ENCODE assay signal across 16 cellular contexts in genomic region chr22:19405652-19406051, GRCh38. TPM values are rescaled to one million over a fixed set of nuclear protein-coding genes. Genes with fewer than 3 reads are reported as not detected.
DNase-seq lines count a peak whose midpoint lies in the region; ATAC-seq and TF ChIP-seq lines count a peak whose summit lies in the region.
"Had no signal": no experiment of that assay in that cellular context is flagged by ENCODE, and none has a peak within 500 bp of the region (broad histone marks: within the 10 kb centered on the region; RNA-seq: fewer than 3 reads in every experiment).

No MANE protein-coding gene starts in this region.

- H3K36me3 ChIP-seq in right lobe of liver: peaks cover 3 to 57% (median 23%) of the 10 kb centered on the region in 4 donors

- no peaks in the 10 kb centered on the region for H3K27me3 ChIP-seq in right lobe of liver

- intact Hi-C loops in activated CD4-positive, alpha-beta memory T cell treated with anti-CD3 and anti-CD28 coated beads for 36 hours (cut with micrococcal nuclease): no loop called here
- intact Hi-C loops in right lobe of liver (cut with DNase I): no loop called here

- H3K27ac ChIP-seq in right lobe of liver: peak overlapping the region in 1 of 3 donors; percentile 48
- H3K27ac ChIP-seq: 22Rv1, A549, C4-2B, GM23248 had no signal

- no peak for DNase-seq in activated CD4-positive, alpha-beta memory T cell treated with anti-CD3 and anti-CD28 coated beads for 36 hours
- DNase-seq in activated CD4-positive, alpha-beta memory T cell treated with anti-CD3 and anti-CD28 coated beads, Interleukin-2, amount 10 ng/mL, durations not matched to agents 7 days and 5 days: no peak
- no peak for DNase-seq in immature natural killer cell
- no peak for DNase-seq in right lobe of liver
- no peak for DNase-seq in NCI-H2171 (lab: John Stamatoyannopoulos, UW)
- DNase-seq: AML-193; Caco-2; CD4-positive, alpha-beta T cell; GM23248 had no signal

- POLR2A ChIA-PET in activated CD4-positive, alpha-beta memory T cell treated with anti-CD3 and anti-CD28 coated beads for 36 hours (lab: Charles Lee): no interaction called here
- POLR2A ChIA-PET in activated CD4-positive, alpha-beta memory T cell treated with anti-CD3 and anti-CD28 coated beads, Interleukin-2, amount 10 ng/mL, durations not matched to agents 7 days and 5 days (lab: Charles Lee): interaction anchor here (1.0 to 1.3 kb wide), 2 partner anchors 15 to 17 kb away, joined by 3 read pairs; no protein-coding TSS in a partner anchor

- WGBS in right lobe of liver (ENCODE audit: insufficient coverage, low coverage, low lambda C conversion rate, missing lambda C conversion rate): 80% methylated on average over 2 of the region's 8 CpGs

- no peak for TF ChIP-seq POLR2A in right lobe of liver (IDR thresholded peaks at IDR 0.05)

- H3K9me3 Mint-ChIP-seq in activated CD4-positive, alpha-beta memory T cell treated with anti-CD3 and anti-CD28 coated beads for 36 hours: no peaks in the 10 kb centered on the region
- no peaks in the 10 kb centered on the region for H3K9me3 Mint-ChIP-seq in activated CD4-positive, alpha-beta memory T cell treated with anti-CD3 and anti-CD28 coated beads, Interleukin-2, amount 10 ng/mL, durations not matched to agents 7 days and 5 days
- no peaks in the 10 kb centered on the region for H3K9me3 Mint-ChIP-seq in immature natural killer cell
- H3K9me3 Mint-ChIP-seq: CD4-positive, alpha-beta T cell; IgD-negative memory B cell had no signal

- H3K4me3 Mint-ChIP-seq in activated CD4-positive, alpha-beta memory T cell treated with anti-CD3 and anti-CD28 coated beads for 36 hours: no peak overlapping the region
- no peak overlapping the region for H3K4me3 Mint-ChIP-seq in activated CD4-positive, alpha-beta memory T cell treated with anti-CD3 and anti-CD28 coated beads, Interleukin-2, amount 10 ng/mL, durations not matched to agents 7 days and 5 days
- no peak overlapping the region for H3K4me3 Mint-ChIP-seq in immature natural killer cell
- H3K4me3 Mint-ChIP-seq: CD4-positive, alpha-beta T cell had no signal

- no peak overlapping the region for H3K4me3 ChIP-seq in right lobe of liver
- H3K4me3 ChIP-seq: A549, GM23248, HAP-1 had no signal

- H3K4me1 Mint-ChIP-seq in activated CD4-positive, alpha-beta memory T cell treated with anti-CD3 and anti-CD28 coated beads for 36 hours (ENCODE audit: low read depth): no peaks in the 10 kb centered on the region
- no peaks in the 10 kb centered on the region for H3K4me1 Mint-ChIP-seq in activated CD4-positive, alpha-beta memory T cell treated with anti-CD3 and anti-CD28 coated beads, Interleukin-2, amount 10 ng/mL, durations not matched to agents 7 days and 5 days
- peaks cover 12 to 40% of the 10 kb centered on the region in 2 donors for H3K4me1 Mint-ChIP-seq in immature natural killer cell

- H3K36me3 Mint-ChIP-seq in activated CD4-positive, alpha-beta memory T cell treated with anti-CD3 and anti-CD28 coated beads for 36 hours: peaks cover 48% of the 10 kb centered on the region
- H3K36me3 Mint-ChIP-seq in activated CD4-positive, alpha-beta memory T cell treated with anti-CD3 and anti-CD28 coated beads, Interleukin-2, amount 10 ng/mL, durations not matched to agents 7 days and 5 days (ENCODE audit: low read depth): peaks cover 77% of the 10 kb centered on the region
- peaks cover 13 to 57% (median 31%) of the 10 kb centered on the region in 3 donors for H3K36me3 Mint-ChIP-seq in immature natural killer cell

- no peak for TF ChIP-seq CTCF in right lobe of liver (IDR thresholded peaks at IDR 0.05)

- no peaks in the 10 kb centered on the region for H3K9me3 ChIP-seq in right lobe of liver
- H3K9me3 ChIP-seq: A549, Caco-2, HAP-1 had no signal

- CTCF ChIA-PET in activated CD4-positive, alpha-beta memory T cell treated with anti-CD3 and anti-CD28 coated beads for 36 hours (lab: Charles Lee): no interaction called here
- CTCF ChIA-PET in activated CD4-positive, alpha-beta memory T cell treated with anti-CD3 and anti-CD28 coated beads, Interleukin-2, amount 10 ng/mL, durations not matched to agents 7 days and 5 days (lab: Charles Lee): no interaction called here

- H3K27ac Mint-ChIP-seq in activated CD4-positive, alpha-beta memory T cell treated with anti-CD3 and anti-CD28 coated beads for 36 hours: peak overlapping the region; percentile 3
- no peak overlapping the region for H3K27ac Mint-ChIP-seq in activated CD4-positive, alpha-beta memory T cell treated with anti-CD3 and anti-CD28 coated beads, Interleukin-2, amount 10 ng/mL, durations not matched to agents 7 days and 5 days
- H3K27ac Mint-ChIP-seq in immature natural killer cell: peak overlapping the region in 5 of 6 donors; percentile 1 to 75 (median 49)
- H3K27ac Mint-ChIP-seq: CD4-positive, alpha-beta T cell had no signal

- ATAC-seq in right lobe of liver (peak in 3 of 4 donors; percentile 28 to 41 (median 39)), HG03432 (IDR thresholded peaks at IDR 0.05; ENCODE audit: unreplicated experiment) (no peak), HG03039 (IDR thresholded peaks at IDR 0.05; ENCODE audit: unreplicated experiment) (no peak)
- ATAC-seq: A549 had no signal

- no peaks in the 10 kb centered on the region for H3K27me3 Mint-ChIP-seq in activated CD4-positive, alpha-beta memory T cell treated with anti-CD3 and anti-CD28 coated beads for 36 hours
- no peaks in the 10 kb centered on the region for H3K27me3 Mint-ChIP-seq in activated CD4-positive, alpha-beta memory T cell treated with anti-CD3 and anti-CD28 coated beads, Interleukin-2, amount 10 ng/mL, durations not matched to agents 7 days and 5 days
- peaks cover 0 to 6% (median 0%) of the 10 kb centered on the region in 3 donors for H3K27me3 Mint-ChIP-seq in immature natural killer cell (ENCODE audit: low read depth in 3 of 3)
- H3K27me3 Mint-ChIP-seq: CD4-positive, alpha-beta T cell; IgD-negative memory B cell had no signal

- peaks cover 0 to 17% (median 3%) of the 10 kb centered on the region in 4 donors for H3K4me1 ChIP-seq in right lobe of liver
- H3K4me1 ChIP-seq: A549, Caco-2, HAP-1 had no signal

RNA-seq across cellular contexts. Expression of gene HIRA, which starts 25.9 kb away (rescaled TPM):
- 10 to 100 TPM; 28.3 to 30.6 TPM for total RNA-seq in activated CD4-positive, alpha-beta memory T cell treated with anti-CD3 and anti-CD28 coated beads for 36 hours
- 10 to 100 TPM; 52.0 to 52.8 TPM for total RNA-seq in activated CD4-positive, alpha-beta memory T cell treated with anti-CD3 and anti-CD28 coated beads, Interleukin-2, amount 10 ng/mL, durations not matched to agents 7 days and 5 days
- polyA plus RNA-seq in immature natural killer cell: 10 to 100 TPM in 1 of 3 donors, 1 to 10 TPM in 2; 4.3 to 11.5 (median 5.2) TPM
- total RNA-seq in right lobe of liver: 10 to 100 TPM; 14.6 to 25.0 (median 17.8) TPM

RNA-seq across cellular contexts. Expression of gene MRPL40, which starts 26.7 kb away (rescaled TPM):
- 10 to 100 TPM; 36.5 to 38.5 TPM for total RNA-seq in activated CD4-positive, alpha-beta memory T cell treated with anti-CD3 and anti-CD28 coated beads for 36 hours
- 10 to 100 TPM; 22.4 to 24.6 TPM for total RNA-seq in activated CD4-positive, alpha-beta memory T cell treated with anti-CD3 and anti-CD28 coated beads, Interleukin-2, amount 10 ng/mL, durations not matched to agents 7 days and 5 days
- 10 to 100 TPM; 64.7 to 85.1 (median 77.9) TPM for polyA plus RNA-seq in immature natural killer cell
- total RNA-seq in right lobe of liver: 10 to 100 TPM; 23.6 to 38.8 (median 27.8) TPM

RNA-seq across cellular contexts. Expression of gene C22orf39, which starts 41.9 kb away (rescaled TPM):
- total RNA-seq in activated CD4-positive, alpha-beta memory T cell treated with anti-CD3 and anti-CD28 coated beads for 36 hours: 10 to 100 TPM; 23.3 to 23.5 TPM
- total RNA-seq in activated CD4-positive, alpha-beta memory T cell treated with anti-CD3 and anti-CD28 coated beads, Interleukin-2, amount 10 ng/mL, durations not matched to agents 7 days and 5 days: 10 to 100 TPM; 31.8 to 32.9 TPM
- 10 to 100 TPM; 67.8 to 75.5 (median 71.0) TPM for polyA plus RNA-seq in immature natural killer cell
- total RNA-seq in right lobe of liver: 10 to 100 TPM in 5 of 6 experiments, 1 to 10 TPM in 1; 9.8 to 15.7 (median 12.5) TPM

Comparison
In these comparisons a context has a peak if more than half of its experiments do, and no peak if none do; other contexts are left out.
1. ATAC-seq: peak in right lobe of liver (3 of 4); none in HG03432 (single experiment) and HG03039 (single experiment).